Comparison of ENCODE assay signal across 15 cellular contexts in the genomic region with DNA sequence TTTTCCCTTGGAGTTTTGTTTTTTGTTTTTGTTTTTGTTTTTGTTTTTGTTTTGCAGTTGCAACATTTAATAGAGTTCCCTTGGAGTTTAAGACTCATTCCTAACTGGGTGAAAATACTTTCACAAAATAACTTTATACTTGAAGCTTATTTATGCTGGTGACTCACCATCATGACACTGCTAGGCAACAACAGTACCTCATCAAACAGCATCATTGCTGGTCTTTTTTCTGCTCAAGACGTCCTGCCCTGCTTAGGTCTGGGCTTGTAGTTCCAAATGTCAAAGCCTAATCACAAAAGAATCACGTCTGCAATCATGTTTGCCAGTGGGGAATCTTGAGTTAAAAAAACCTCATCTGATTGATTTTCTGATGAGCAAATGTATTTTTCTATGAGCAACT.
A peak's percentile ranks its signal among the peaks of the same experiment; 100 is the strongest.
DNase-seq lines count a peak whose midpoint lies in the region; ATAC-seq, FAIRE-seq and TF ChIP-seq lines count a peak whose summit lies in the region.
"Had no signal": no experiment of that assay in that cellular context is flagged by ENCODE, and none has a peak within 500 bp of the region (broad histone marks: within the 10 kb centered on the region; RNA-seq: fewer than 3 reads in every experiment).

No MANE protein-coding gene starts in this region.

- ATAC-seq in foreskin keratinocyte (peak; percentile 41), GM19324 (IDR thresholded peaks at IDR 0.05; ENCODE audit: low FRiP score, unreplicated experiment) (no peak)
- ATAC-seq: CD8-positive, alpha-beta T cell; HCT116 had no signal

- H3K27ac ChIP-seq in foreskin keratinocyte: no peak overlapping the region
- H3K27ac ChIP-seq: GM23248 had no signal

- DNase-seq in AG08395 (ENCODE audit: low spot score): peak; percentile 36
- DNase-seq in HFFc6: peak; percentile 1
- DNase-seq in bronchial epithelial cell (ENCODE audit: low read depth): peak; percentile 64
- peak; percentile 37 to 59 for DNase-seq in foreskin keratinocyte
- DNase-seq in DMS153 treated with DMSO at 0.1 percent for 48 hours (lab: John Stamatoyannopoulos, UW; ENCODE audit: unreplicated experiment): no peak
- DNase-seq in progenitor cell of endocrine pancreas (ENCODE audit: low spot score, unreplicated experiment): no peak
- no peak for DNase-seq in Ammon's horn (ENCODE audit: low spot score)
- DNase-seq: BE2C; CD8-positive, alpha-beta T cell; GM23248; NCI-H1436 treated with DMSO at 0.1 percent for 48 hours; NCI-H2081 had no signal

- no peaks in the 10 kb centered on the region for H3K27me3 ChIP-seq in bronchial epithelial cell (ENCODE audit: control insufficient read depth, insufficient read depth, low read length)
- no peaks in the 10 kb centered on the region for H3K27me3 ChIP-seq in foreskin keratinocyte

- no peak overlapping the region for H3K4me3 ChIP-seq in bronchial epithelial cell (ENCODE audit: low read depth, low read length)
- H3K4me3 ChIP-seq: GM23248 had no signal

- H3K27me3 Mint-ChIP-seq in HFFc6 (ENCODE audit: insufficient read depth) (no peaks in the 10 kb centered on the region), progenitor cell of endocrine pancreas (no peaks in the 10 kb centered on the region)

- TF ChIP-seq CTCF in HFFc6 (IDR thresholded peaks at IDR 0.05): no peak
- TF ChIP-seq CTCF in bronchial epithelial cell (IDR thresholded peaks at IDR 0.05; ENCODE audit: insufficient read depth, low read length, severe bottlenecking): no peak
- TF ChIP-seq CTCF in foreskin keratinocyte (conservative IDR thresholded peaks at IDR 0.05): no peak
- TF ChIP-seq CTCF in progenitor cell of endocrine pancreas (IDR thresholded peaks at IDR 0.05; ENCODE audit: unreplicated experiment): no peak

- H3K27ac Mint-ChIP-seq in HFFc6: peak overlapping the region; percentile 25; the same call in 1 of the 2 replicates
- H3K27ac Mint-ChIP-seq in progenitor cell of endocrine pancreas: no peak overlapping the region
- H3K27ac Mint-ChIP-seq: CD8-positive, alpha-beta T cell had no signal

- H3K36me3 ChIP-seq in bronchial epithelial cell (ENCODE audit: control insufficient read depth, insufficient read depth, low read length): no peaks in the 10 kb centered on the region
- H3K36me3 ChIP-seq: BE2C had no signal

- H3K9me3 Mint-ChIP-seq in HFFc6 (no peaks in the 10 kb centered on the region), progenitor cell of endocrine pancreas (ENCODE audit: low read depth) (peaks cover 11% of the 10 kb centered on the region)
- H3K9me3 Mint-ChIP-seq: CD8-positive, alpha-beta T cell had no signal

- H3K36me3 Mint-ChIP-seq in HFFc6 (ENCODE audit: low read depth): no peaks in the 10 kb centered on the region
- H3K36me3 Mint-ChIP-seq in progenitor cell of endocrine pancreas (ENCODE audit: insufficient read depth): no peaks in the 10 kb centered on the region
- H3K36me3 Mint-ChIP-seq: CD8-positive, alpha-beta T cell had no signal

- no peaks in the 10 kb centered on the region for H3K4me1 ChIP-seq in foreskin keratinocyte
- H3K4me1 ChIP-seq: BE2C had no signal

- H3K4me1 Mint-ChIP-seq in HFFc6 (ENCODE audit: low read depth) (peaks cover 11% of the 10 kb centered on the region; the same call in 1 of the 2 replicates), progenitor cell of endocrine pancreas (ENCODE audit: low read depth) (no peaks in the 10 kb centered on the region)

- no peak for FAIRE-seq in bronchial epithelial cell (lab: Jason Lieb, UNC)
- FAIRE-seq: A204.1 had no signal

- no peak overlapping the region for H3K4me3 Mint-ChIP-seq in HFFc6
- H3K4me3 Mint-ChIP-seq in progenitor cell of endocrine pancreas (ENCODE audit: low read depth): no peak overlapping the region
- H3K4me3 Mint-ChIP-seq: CD8-positive, alpha-beta T cell had no signal

Comparison
In these comparisons a context has a peak if more than half of its experiments do, and no peak if none do; other contexts are left out.
1. DNase-seq: peak in AG08395 (single experiment), HFFc6 (single experiment), bronchial epithelial cell (single experiment) and foreskin keratinocyte (2 of 2); none in DMS153 treated with DMSO at 0.1 percent for 48 hours (single experiment), progenitor cell of endocrine pancreas (single experiment) and Ammon's horn (single experiment).